ENCODE assay signal across 9 cellular contexts in the genomic region with DNA sequence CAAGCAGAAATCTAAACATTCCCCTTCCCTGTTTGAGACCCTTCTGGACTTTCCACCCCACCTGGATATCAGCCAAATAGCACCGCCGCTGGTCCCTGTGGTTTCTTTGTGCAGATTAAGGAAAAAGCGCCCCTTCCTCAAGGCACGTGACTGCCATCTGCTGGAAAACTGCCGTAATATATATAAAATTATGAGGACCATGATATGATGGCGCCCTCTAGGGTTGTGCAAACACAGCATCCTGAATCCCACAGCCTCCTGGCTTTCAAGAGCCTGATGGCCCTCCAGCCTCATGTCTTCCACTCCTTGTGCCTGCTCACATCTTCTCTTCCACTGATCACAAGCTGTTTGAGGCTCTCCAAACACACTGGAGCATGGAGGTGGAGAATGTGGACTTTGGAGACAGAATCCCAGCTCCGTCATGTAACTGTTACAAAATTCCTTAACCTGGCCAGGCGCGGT.
A peak's percentile ranks its signal among the peaks of the same experiment; 100 is the strongest.
DNase-seq lines count a peak whose midpoint lies in the region; ATAC-seq and TF ChIP-seq lines count a peak whose summit lies in the region.
"Had no signal": no experiment of that assay in that cellular context is flagged by ENCODE, and none has a peak within 500 bp of the region (broad histone marks: within the 10 kb centered on the region; RNA-seq: fewer than 3 reads in every experiment).

No MANE protein-coding gene starts in this region.

- H3K4me3 Mint-ChIP-seq in memory B cell: peak overlapping the region; percentile 53
- no peak overlapping the region for H3K4me3 Mint-ChIP-seq in effector memory CD8-positive, alpha-beta T cell
- H3K4me3 Mint-ChIP-seq: activated naive CD4-positive, alpha-beta T cell treated with anti-CD3 and anti-CD28 coated beads, Interleukin-2, amount 50 U/mL, for 24 hours had no signal

- DNase-seq in ELF-1 (ENCODE audit: low read depth, low spot score) (peak; percentile 88), LoVo (ENCODE audit: low spot score) (peak; percentile 71), SHP77 (lab: John Stamatoyannopoulos, UW) (peak; percentile 51 to 73), brain microvascular endothelial cell (peak; percentile 16), memory B cell (ENCODE audit: low spot score in 2 of 2) (peak; percentile 19 to 33)
- DNase-seq in effector memory CD8-positive, alpha-beta T cell: no peak

- H3K27me3 ChIP-seq in brain microvascular endothelial cell (replicated peaks): peaks cover 6% of the 10 kb centered on the region

- ATAC-seq in memory B cell (ENCODE audit: low read depth) (peak; percentile 26), GM19467 (IDR thresholded peaks at IDR 0.05; ENCODE audit: unreplicated experiment) (no peak), HG02759 (IDR thresholded peaks at IDR 0.05; ENCODE audit: unreplicated experiment) (no peak)
- ATAC-seq in effector memory CD8-positive, alpha-beta T cell (replicated peaks): no peak

- H3K36me3 Mint-ChIP-seq in memory B cell: no peaks in the 10 kb centered on the region
- H3K36me3 Mint-ChIP-seq in effector memory CD8-positive, alpha-beta T cell (ENCODE audit: insufficient read depth): no peaks in the 10 kb centered on the region
- H3K36me3 Mint-ChIP-seq: activated naive CD4-positive, alpha-beta T cell treated with anti-CD3 and anti-CD28 coated beads, Interleukin-2, amount 50 U/mL, for 24 hours had no signal

- H3K9me3 Mint-ChIP-seq in memory B cell: no peaks in the 10 kb centered on the region
- H3K9me3 Mint-ChIP-seq in effector memory CD8-positive, alpha-beta T cell: no peaks in the 10 kb centered on the region
- H3K9me3 Mint-ChIP-seq: activated naive CD4-positive, alpha-beta T cell treated with anti-CD3 and anti-CD28 coated beads, Interleukin-2, amount 50 U/mL, for 24 hours had no signal

- H3K4me3 ChIP-seq in brain microvascular endothelial cell (ENCODE audit: low read depth, low read length): no peak overlapping the region

- peaks cover 28% of the 10 kb centered on the region for H3K4me1 Mint-ChIP-seq in memory B cell
- peaks cover 6 to 7% of the 10 kb centered on the region in 2 donors for H3K4me1 Mint-ChIP-seq in effector memory CD8-positive, alpha-beta T cell (ENCODE audit: low read depth in 2 of 2)

- H3K27ac ChIP-seq in brain microvascular endothelial cell: no peak overlapping the region

- no peaks in the 10 kb centered on the region for H3K36me3 ChIP-seq in brain microvascular endothelial cell (replicated peaks)

- peak; percentile 71 for TF ChIP-seq CTCF in brain microvascular endothelial cell (IDR thresholded peaks at IDR 0.05; ENCODE audit: low read depth, low read length, missing control alignments)

- no peak overlapping the region for H3K27ac Mint-ChIP-seq in memory B cell
- H3K27ac Mint-ChIP-seq in effector memory CD8-positive, alpha-beta T cell: no peak overlapping the region
- H3K27ac Mint-ChIP-seq: activated naive CD4-positive, alpha-beta T cell treated with anti-CD3 and anti-CD28 coated beads, Interleukin-2, amount 50 U/mL, for 24 hours had no signal

- peaks cover 10% of the 10 kb centered on the region for H3K27me3 Mint-ChIP-seq in memory B cell
- peaks cover 31 to 72% of the 10 kb centered on the region in 2 donors for H3K27me3 Mint-ChIP-seq in effector memory CD8-positive, alpha-beta T cell

- in situ Hi-C loops in brain microvascular endothelial cell (cut with HindIII; ENCODE audit: low pct_ligation_motif_present, low sequenced_read_pairs): no loop called here

Comparison
In these comparisons a context has a peak if more than half of its experiments do, and no peak if none do; other contexts are left out.
1. DNase-seq: peak in ELF-1 (single experiment), LoVo (single experiment), SHP77 (2 of 2), brain microvascular endothelial cell (single experiment) and memory B cell (2 of 2); none in effector memory CD8-positive, alpha-beta T cell (0 of 3).